Comparison of ENCODE assay signal across 1 cellular context in genomic region chr10:117615649-117616048, GRCh38.
TF ChIP-seq lines count a peak whose summit lies in the region.

No MANE protein-coding gene starts in this region.

TF ChIP-seq in GM23338, 12 proteins besides CTCF, POLR2A, EP300 and RAD21 (continued from another document):
- TF ChIP-seq REST (IDR thresholded peaks at IDR 0.05; ENCODE audit: unreplicated experiment), result no peak
- TF ChIP-seq ZNF114 (CRISPR knock-in tag; IDR thresholded peaks at IDR 0.05), result no peak
- TF ChIP-seq POLR2AphosphoS5 (IDR thresholded peaks at IDR 0.05; ENCODE audit: low read depth), result no peak
- TF ChIP-seq EZH2 (IDR thresholded peaks at IDR 0.05; ENCODE audit: low read depth, unreplicated experiment), result no peak
- no peak for TF ChIP-seq STAT1 (IDR thresholded peaks at IDR 0.05; ENCODE audit: unreplicated experiment)
- TF ChIP-seq JUNB (IDR thresholded peaks at IDR 0.05; ENCODE audit: unreplicated experiment), result no peak
- TF ChIP-seq CREB1 (CRISPR knock-in tag; IDR thresholded peaks at IDR 0.05; ENCODE audit: low read depth), result no peak
- TF ChIP-seq EZH2phosphoT487 (IDR thresholded peaks at IDR 0.05; ENCODE audit: unreplicated experiment), result no peak
